ENCODE assay signal across 15 cellular contexts in the genomic region with DNA sequence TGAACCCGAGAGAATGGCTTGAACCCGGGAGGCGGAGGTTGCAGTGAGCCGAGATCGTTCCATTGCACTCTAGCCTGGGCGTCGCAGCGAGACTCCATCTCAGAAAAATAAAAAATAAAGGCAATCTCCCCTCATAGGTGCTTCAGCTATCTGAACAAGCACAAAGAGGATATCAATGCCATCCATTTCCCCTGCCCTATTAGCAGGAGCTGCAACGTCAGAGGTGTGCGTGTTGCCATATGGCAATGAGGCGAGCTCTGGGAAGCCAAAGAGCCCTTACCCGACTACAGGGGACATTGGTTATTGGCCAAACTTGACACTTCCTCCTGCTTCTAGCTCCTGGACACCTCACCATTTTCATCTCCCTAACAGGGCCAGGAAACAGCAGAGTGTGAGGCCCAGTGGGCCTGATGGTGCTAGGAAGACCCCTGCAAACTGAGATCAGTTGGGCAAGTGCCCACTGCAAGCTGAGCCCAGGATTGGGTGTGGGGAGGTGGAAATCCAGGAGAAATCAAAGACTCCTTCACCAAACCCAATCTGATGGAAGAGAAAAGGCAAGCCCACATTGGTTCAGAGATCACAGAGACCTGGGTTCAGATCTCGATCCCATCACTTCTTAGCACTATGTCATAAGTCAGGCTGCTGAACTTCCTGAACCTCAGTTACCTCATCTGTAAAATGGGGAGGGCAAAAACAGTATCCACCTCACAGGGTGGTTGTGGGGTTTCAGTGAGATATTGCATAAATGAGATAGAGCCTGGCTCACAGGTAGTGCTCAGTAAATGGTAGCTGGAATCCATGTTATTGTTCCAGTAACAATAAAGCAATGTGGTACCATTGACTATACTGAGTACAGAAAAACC.
"Had no signal": no experiment of that assay in that cellular context is flagged by ENCODE, and none has a peak within 500 bp of the region (broad histone marks: within the 10 kb centered on the region; RNA-seq: fewer than 3 reads in every experiment).

No MANE protein-coding gene starts in this region.

- H3K36me3 ChIP-seq: ascending aorta, WERI-Rb-1 had no signal

- H3K27me3 ChIP-seq: ascending aorta had no signal

- H2AFZ ChIP-seq: PC-9 had no signal

- DNase-seq: activated CD4-positive, alpha-beta T cell treated with anti-CD3 and anti-CD28 coated beads for 1 hour; activated CD8-positive, alpha-beta memory T cell treated with anti-CD3 and anti-CD28 coated beads, Interleukin-2, amount 50 U/mL, for 48 hours; activated naive CD8-positive, alpha-beta T cell treated with anti-CD3 and anti-CD28 coated beads for 36 hours; NCI-H2107; NCI-H510A; SIG-M5; SW 1271 had no signal

- H3K4me1 ChIP-seq: ascending aorta had no signal

- ATAC-seq: activated T-cell treated with anti-CD3 and anti-CD28 coated beads, Interleukin-2, amount 50 U/mL, for 72 hours; activated T-helper 17 cell treated with anti-CD3 and anti-CD28 coated beads, Interleukin-2, amount 50 U/mL, for 72 hours; Right ventricle myocardium inferior had no signal

- H3K4me3 ChIP-seq: ascending aorta, PC-9 had no signal

- H3K9me3 ChIP-seq: ascending aorta had no signal

- H3K27ac ChIP-seq: ascending aorta, PC-9, RWPE1, WERI-Rb-1 had no signal

- FAIRE-seq: RCC 7860 had no signal
